18 cellular contexts compared by ENCODE assay signal in the genomic region with DNA sequence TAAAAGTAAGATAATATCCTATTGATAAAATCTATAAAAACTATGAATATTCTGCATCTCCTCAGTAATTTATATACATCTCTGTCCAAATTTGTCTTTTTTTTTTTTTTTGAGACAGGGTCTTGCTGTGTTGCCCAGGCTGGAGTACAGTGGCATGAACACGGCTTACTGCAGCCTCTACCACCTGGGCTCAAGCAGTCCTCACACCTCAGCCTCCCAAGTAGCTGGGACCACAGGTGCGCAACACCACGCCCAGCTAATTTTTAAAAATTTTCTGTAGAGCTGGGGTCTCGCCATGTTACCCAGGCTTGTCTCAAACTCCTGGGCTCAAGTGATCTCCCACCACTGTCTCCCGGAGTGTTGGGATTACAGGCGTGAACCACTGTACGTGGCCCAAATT. TPM values are rescaled to one million over a fixed set of nuclear protein-coding genes. Genes with fewer than 3 reads are reported as not detected.
A peak's percentile ranks its signal among the peaks of the same experiment; 100 is the strongest.
DNase-seq lines count a peak whose midpoint lies in the region; ATAC-seq and TF ChIP-seq lines count a peak whose summit lies in the region.
"Had no signal": no experiment of that assay in that cellular context is flagged by ENCODE, and none has a peak within 500 bp of the region (broad histone marks: within the 10 kb centered on the region; RNA-seq: fewer than 3 reads in every experiment).

No MANE protein-coding gene starts in this region.

- H3K4me3 Mint-ChIP-seq in activated T-helper 17 cell treated with anti-CD3 and anti-CD28 coated beads, Interleukin-2, amount 50 U/mL, for 72 hours, result no peak overlapping the region
- H3K4me3 Mint-ChIP-seq in activated T-cell treated with anti-CD3 and anti-CD28 coated beads, Interleukin-2, amount 50 U/mL, for 4 hours, result no peak overlapping the region
- H3K4me3 Mint-ChIP-seq: CD4-positive, alpha-beta memory T cell; HFFc6 had no signal

- peaks cover 3% of the 10 kb centered on the region for H3K27me3 Mint-ChIP-seq in activated T-helper 17 cell treated with anti-CD3 and anti-CD28 coated beads, Interleukin-2, amount 50 U/mL, for 72 hours
- no peaks in the 10 kb centered on the region for H3K27me3 Mint-ChIP-seq in activated T-cell treated with anti-CD3 and anti-CD28 coated beads, Interleukin-2, amount 50 U/mL, for 4 hours (ENCODE audit: low read depth)

- no peak for TF ChIP-seq POLR2A in Peyer's patch (IDR thresholded peaks at IDR 0.05)

- no peak for TF ChIP-seq CTCF in Peyer's patch (IDR thresholded peaks at IDR 0.05)

- H3K36me3 Mint-ChIP-seq in activated T-helper 17 cell treated with anti-CD3 and anti-CD28 coated beads, Interleukin-2, amount 50 U/mL, for 72 hours (ENCODE audit: low read depth), result no peaks in the 10 kb centered on the region
- H3K36me3 Mint-ChIP-seq in activated T-cell treated with anti-CD3 and anti-CD28 coated beads, Interleukin-2, amount 50 U/mL, for 4 hours (ENCODE audit: insufficient read depth), result no peaks in the 10 kb centered on the region

- H3K9me3 ChIP-seq in HUES48 (ENCODE audit: control insufficient read depth, insufficient read depth, low read length) (no peaks in the 10 kb centered on the region), iPS-18a (ENCODE audit: control insufficient read depth, low read depth, low read length) (no peaks in the 10 kb centered on the region), Peyer's patch (no peaks in the 10 kb centered on the region)

- peaks cover 9% of the 10 kb centered on the region for H3K4me1 Mint-ChIP-seq in activated T-helper 17 cell treated with anti-CD3 and anti-CD28 coated beads, Interleukin-2, amount 50 U/mL, for 72 hours
- peaks cover 23% of the 10 kb centered on the region for H3K4me1 Mint-ChIP-seq in activated T-cell treated with anti-CD3 and anti-CD28 coated beads, Interleukin-2, amount 50 U/mL, for 4 hours (ENCODE audit: low read depth)

- no peaks in the 10 kb centered on the region for H3K27me3 ChIP-seq in HUES48 (ENCODE audit: control insufficient read depth, insufficient read depth, low read length)
- no peaks in the 10 kb centered on the region for H3K27me3 ChIP-seq in iPS-18a (ENCODE audit: control insufficient read depth, insufficient read depth, low read length)
- H3K27me3 ChIP-seq in Peyer's patch, result no peaks in the 10 kb centered on the region

- 0 out of 2 replicates have a peak overlapping the region, but pooled peaks have one; percentile 6 for H3K9ac ChIP-seq in HUES48 (ENCODE audit: low read depth, low read length)
- H3K9ac ChIP-seq in iPS-18a (ENCODE audit: low read length), result no peak overlapping the region

- H3K4me3 ChIP-seq in HUES48 (ENCODE audit: low read depth, low read length) (no peak overlapping the region), iPS-18a (ENCODE audit: low read length) (no peak overlapping the region), Peyer's patch (no peak overlapping the region)

- H3K4me1 ChIP-seq in HUES48 (ENCODE audit: control insufficient read depth, insufficient read depth, low read length), result peaks cover 48% of the 10 kb centered on the region
- H3K4me1 ChIP-seq in iPS-18a (ENCODE audit: control insufficient read depth, low read depth, low read length), result peaks cover 49% of the 10 kb centered on the region
- no peaks in the 10 kb centered on the region for H3K4me1 ChIP-seq in Peyer's patch

- H3K36me3 ChIP-seq in HUES48 (ENCODE audit: control insufficient read depth, insufficient read depth, low read length) (no peaks in the 10 kb centered on the region), iPS-18a (ENCODE audit: control insufficient read depth, low read depth, low read length) (no peaks in the 10 kb centered on the region), Peyer's patch (no peaks in the 10 kb centered on the region)

- no peaks in the 10 kb centered on the region for H3K9me3 Mint-ChIP-seq in activated T-helper 17 cell treated with anti-CD3 and anti-CD28 coated beads, Interleukin-2, amount 50 U/mL, for 72 hours
- H3K9me3 Mint-ChIP-seq in activated T-cell treated with anti-CD3 and anti-CD28 coated beads, Interleukin-2, amount 50 U/mL, for 4 hours, result peaks cover 3% of the 10 kb centered on the region
- H3K9me3 Mint-ChIP-seq: HFFc6 had no signal

- no peak for ATAC-seq in activated T-helper 17 cell treated with anti-CD3 and anti-CD28 coated beads, Interleukin-2, amount 50 U/mL, for 72 hours (replicated peaks)
- no peak for ATAC-seq in activated T-cell treated with anti-CD3 and anti-CD28 coated beads, Interleukin-2, amount 50 U/mL, for 4 hours

- peak overlapping the region; percentile 98 for H3K27ac ChIP-seq in HUES48 (ENCODE audit: low read depth, low read length)
- H3K27ac ChIP-seq in iPS-18a (ENCODE audit: low read length), result peak overlapping the region; percentile 48
- H3K27ac ChIP-seq in Peyer's patch, result no peak overlapping the region

- DNase-seq in NCI-H187 (lab: John Stamatoyannopoulos, UW), result no peak
- DNase-seq in activated T-cell treated with anti-CD3 and anti-CD28 coated beads, Interleukin-2, amount 50 U/mL, for 4 hours, result no peak
- no peak for DNase-seq in NCI-H2081 (lab: John Stamatoyannopoulos, UW)
- no peak for DNase-seq in Peyer's patch
- DNase-seq: C1 segment of cervical spinal cord; Calu3; CD4-positive, alpha-beta memory T cell; COR-L47; DMS53; DMS79 treated with DMSO at 0.1 percent for 48 hours; GF-D8; GOT3; H7; HFFc6 had no signal

- H3K27ac Mint-ChIP-seq in activated T-helper 17 cell treated with anti-CD3 and anti-CD28 coated beads, Interleukin-2, amount 50 U/mL, for 72 hours, result peak overlapping the region; percentile 3
- H3K27ac Mint-ChIP-seq: CD4-positive, alpha-beta memory T cell; HFFc6 had no signal

RNA-seq across cellular contexts. Expression of a gene that starts 12.3 kb away (rescaled TPM):
- 10 to 100 TPM; 29.8 to 45.1 TPM for total RNA-seq in activated T-helper 17 cell treated with anti-CD3 and anti-CD28 coated beads, Interleukin-2, amount 50 U/mL, for 72 hours
- 10 to 100 TPM; 24.4 to 32.7 (median 30.7) TPM for total RNA-seq in activated T-cell treated with anti-CD3 and anti-CD28 coated beads, Interleukin-2, amount 50 U/mL, for 4 hours
- total RNA-seq in Peyer's patch, result 100 to 1,000 TPM in 1 of 4 donors, 10 to 100 TPM in 3; 52.8 to 117 (median 76.0) TPM

RNA-seq across cellular contexts. Expression of a gene that starts 40.4 kb away (rescaled TPM):
- total RNA-seq in activated T-helper 17 cell treated with anti-CD3 and anti-CD28 coated beads, Interleukin-2, amount 50 U/mL, for 72 hours, result under 1 TPM; 0.32 to 0.37 TPM
- total RNA-seq in activated T-cell treated with anti-CD3 and anti-CD28 coated beads, Interleukin-2, amount 50 U/mL, for 4 hours, result under 1 TPM; 0.15 to 0.27 (median 0.24) TPM
- 10 to 100 TPM; 24.9 to 77.6 (median 41.1) TPM for total RNA-seq in Peyer's patch
- total RNA-seq: G401 had no signal

Comparison
In these comparisons a context has a peak if more than half of its experiments do, and no peak if none do; other contexts are left out.
1. H3K27ac ChIP-seq: peak in HUES48 (single experiment) and iPS-18a (single experiment); none in Peyer's patch (0 of 4).
2. RNA of a gene that starts 40.4 kb away (total RNA-seq): 24.9 to 77.6 TPM in Peyer's patch; 0.32 to 0.37 TPM in activated T-helper 17 cell treated with anti-CD3 and anti-CD28 coated beads, Interleukin-2, amount 50 U/mL, for 72 hours and 0.15 to 0.27 TPM in activated T-cell treated with anti-CD3 and anti-CD28 coated beads, Interleukin-2, amount 50 U/mL, for 4 hours; every median in the first group is over 10 times any median in the second.